ENCODE assay signal across 14 cellular contexts in the genomic region with DNA sequence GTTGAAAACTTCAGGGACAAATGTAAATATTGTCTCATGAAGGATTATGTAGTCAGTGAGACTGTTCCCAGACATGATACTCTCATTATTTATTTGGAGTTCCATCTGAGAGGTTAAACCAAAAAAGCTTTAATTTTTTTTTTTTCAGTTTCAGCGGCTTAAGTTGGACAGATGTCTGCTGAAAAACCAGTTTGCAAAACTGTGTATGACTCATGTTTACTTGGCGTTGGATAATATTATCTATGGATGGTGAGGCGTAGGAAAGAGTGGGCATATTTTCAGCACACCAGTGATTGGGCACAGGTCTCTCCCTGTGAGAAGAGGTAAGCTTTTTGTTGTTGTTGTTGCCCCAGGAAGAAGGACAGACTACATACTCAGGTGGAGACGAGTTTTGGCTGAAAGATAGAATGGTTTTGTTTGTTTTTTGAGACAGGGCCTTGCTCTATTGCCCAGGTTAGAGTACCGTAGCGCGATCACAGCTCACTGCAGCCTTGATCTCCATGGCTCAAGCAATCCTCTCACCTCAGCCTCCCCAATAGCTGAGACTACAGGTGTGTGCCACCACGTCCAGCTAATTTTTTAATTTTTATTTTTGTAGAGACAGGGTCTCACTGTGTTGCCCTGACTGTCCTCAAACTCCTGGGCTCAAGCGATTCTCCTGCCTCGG. TPM values are rescaled to one million over a fixed set of nuclear protein-coding genes. Genes with fewer than 3 reads are reported as not detected.
DNase-seq lines count a peak whose midpoint lies in the region; ATAC-seq and TF ChIP-seq lines count a peak whose summit lies in the region.
"Had no signal": no experiment of that assay in that cellular context is flagged by ENCODE, and none has a peak within 500 bp of the region (broad histone marks: within the 10 kb centered on the region; RNA-seq: fewer than 3 reads in every experiment).

No MANE protein-coding gene starts in this region.

- no peak overlapping the region for H3K56ac ChIP-seq in IMR-90 (ENCODE audit: extremely low read depth, insufficient read depth, low read length)

- H3K79me1 ChIP-seq in IMR-90 (ENCODE audit: low read depth in 1 of 2, low read length in 2 of 2) = peaks cover 0 to 4% of the 10 kb centered on the region in 2 experiments; a peak in 2 of 4 replicates

- no peak overlapping the region for H2BK20ac ChIP-seq in IMR-90 (ENCODE audit: low read depth, low read length)

- TF ChIP-seq POLR2A in IMR-90 (IDR thresholded peaks at IDR 0.05; ENCODE audit: low read depth, low read length) = no peak

- H2AK9ac ChIP-seq in IMR-90 (replicated peaks; ENCODE audit: low read depth, low read length, poor library complexity) = no peak overlapping the region

- in situ Hi-C loops in IMR-90 (cut with MboI; ENCODE audit: low sequenced_read_pairs) = no loop called here

- H3K4me3 ChIP-seq in IMR-90 (ENCODE audit: insufficient read depth, low read depth, low read length) (no peak overlapping the region), fibroblast of lung (replicated peaks in 1 of 4; ENCODE audit: control extremely low read depth in 1 of 4, insufficient read depth in 1 of 4, low read depth in 3 of 4, low read length in 4 of 4) (no peak overlapping the region), skin epidermis (no peak overlapping the region)
- H3K4me3 ChIP-seq: transverse colon had no signal

- H4K91ac ChIP-seq in IMR-90 (ENCODE audit: insufficient read depth, low read depth, low read length) = no peak overlapping the region

- H3K9ac ChIP-seq in IMR-90 (ENCODE audit: low read depth, low read length) = no peak overlapping the region
- no peak overlapping the region for H3K9ac ChIP-seq in fibroblast of lung (ENCODE audit: insufficient read depth, low read length)

- H3K9me1 ChIP-seq in IMR-90 (ENCODE audit: insufficient read depth, low read length) = peaks cover 4% of the 10 kb centered on the region; the same call in 1 of the 2 replicates

- H3K9me3 ChIP-seq in IMR-90 (ENCODE audit: control insufficient read depth, insufficient read depth, low read length) = no peaks in the 10 kb centered on the region
- no peaks in the 10 kb centered on the region for H3K9me3 ChIP-seq in fibroblast of lung (ENCODE audit: control insufficient read depth, insufficient read depth, low read depth, low read length)
- H3K9me3 ChIP-seq: transverse colon had no signal

- no peaks in the 10 kb centered on the region for H3K79me2 ChIP-seq in fibroblast of lung (ENCODE audit: control insufficient read depth, insufficient read depth, low read length)

- H3K4me1 ChIP-seq in IMR-90 (ENCODE audit: control insufficient read depth, insufficient read depth, low read length) (peaks cover 5% of the 10 kb centered on the region), fibroblast of lung (ENCODE audit: control insufficient read depth, extremely low read depth, insufficient read depth, low read length) (peaks cover 9% of the 10 kb centered on the region)

- H2AFZ ChIP-seq in IMR-90 (replicated peaks; ENCODE audit: low read length, poor library complexity) = no peak overlapping the region
- no peak overlapping the region for H2AFZ ChIP-seq in fibroblast of lung (ENCODE audit: low read length)

- BruUV-seq in IMR-90 (replicated peaks; lab: Mats Ljungman, UMichigan) = no TSS peak

- ATAC-seq in IMR-90 (ENCODE audit: low read depth) = peak; percentile 89
- ATAC-seq in SK-N-SH treated with all-trans-retinoic acid at 6 μM for 48 hours = peak; percentile 88
- no peak for ATAC-seq in HG03457 (IDR thresholded peaks at IDR 0.05; ENCODE audit: unreplicated experiment)
- ATAC-seq in GM18511 (IDR thresholded peaks at IDR 0.05; ENCODE audit: unreplicated experiment) = no peak

- no peak overlapping the region for H3K4me2 ChIP-seq in IMR-90 (ENCODE audit: low read depth, low read length)
- H3K4me2 ChIP-seq in fibroblast of lung (ENCODE audit: extremely low read depth, insufficient read depth, low read length) = no peak overlapping the region

- H3K36me3 ChIP-seq in IMR-90 (ENCODE audit: control insufficient read depth, insufficient read depth, low read length) (no peaks in the 10 kb centered on the region), fibroblast of lung (ENCODE audit: control insufficient read depth, insufficient read depth, low read length) (no peaks in the 10 kb centered on the region)
- H3K36me3 ChIP-seq: transverse colon had no signal

- H4K5ac ChIP-seq in IMR-90 (ENCODE audit: low read depth, low read length) = no peak overlapping the region

- no peak overlapping the region for H2BK15ac ChIP-seq in IMR-90 (ENCODE audit: low read depth, low read length)

- no peak for TF ChIP-seq CTCF in IMR-90 (conservative IDR thresholded peaks at IDR 0.05; ENCODE audit: low read depth, low read length)
- no peak for TF ChIP-seq CTCF in fibroblast of lung (conservative IDR thresholded peaks at IDR 0.05 in 1 of 2, IDR thresholded peaks at IDR 0.05 in 1 of 2; ENCODE audit: low read depth in 1 of 2, low read length in 2 of 2)

- 0 out of 2 replicates have a peak overlapping the region, but pooled peaks have one; percentile 18 for H2AK5ac ChIP-seq in IMR-90 (ENCODE audit: low read depth, low read length)

- WGBS in IMR-90 (ENCODE audit: extremely low coverage in 2 of 2, insufficient read length in 1 of 2), 2 experiments = 5% methylated on average over 3 of the region's 10 CpGs; no CpG with 5 or more reads in 1 of the 2 experiments

- H2BK5ac ChIP-seq in IMR-90 (ENCODE audit: low read depth, low read length, poor library complexity, severe bottlenecking) = no peak overlapping the region

- no peak overlapping the region for H3K23ac ChIP-seq in IMR-90 (ENCODE audit: low read depth, low read length)

- H4K20me1 ChIP-seq in IMR-90 (ENCODE audit: insufficient read depth, low read length) (peaks cover 2% of the 10 kb centered on the region; the same call in 1 of the 2 replicates), fibroblast of lung (ENCODE audit: control insufficient read depth, extremely low read depth, insufficient read depth, low read length) (no peaks in the 10 kb centered on the region)

- dilution Hi-C loops in IMR-90 (cut with HindIII; ENCODE audit: low sequenced_read_pairs, unreplicated experiment) = no loop called here

- peak overlapping the region; percentile 25; the same call in 1 of the 2 replicates for H3K18ac ChIP-seq in IMR-90 (ENCODE audit: low read depth, low read length)

- H2BK120ac ChIP-seq in IMR-90 (ENCODE audit: low read depth, low read length) = no peak overlapping the region

- H3K27ac ChIP-seq in IMR-90 (ENCODE audit: insufficient read depth, low read length) (no peak overlapping the region), fibroblast of lung (ENCODE audit: insufficient read depth, low read length) (no peak overlapping the region), skin epidermis (peak overlapping the region in 14 of 21 experiments; percentile 9 to 61 (median 46))
- H3K27ac ChIP-seq: transverse colon had no signal

- POLR2A ChIA-PET in IMR-90 (lab: Charles Lee; ENCODE audit: unreplicated experiment) = interaction anchor here (0.6 kb wide), 1 partner anchor 13 kb away, joined by 3 read pairs; no protein-coding TSS in a partner anchor

- no peaks in the 10 kb centered on the region for H3K27me3 ChIP-seq in IMR-90 (ENCODE audit: control insufficient read depth, insufficient read depth, low read length)
- H3K27me3 ChIP-seq in fibroblast of lung (ENCODE audit: control insufficient read depth, insufficient read depth, low read length) = no peaks in the 10 kb centered on the region
- H3K27me3 ChIP-seq: transverse colon had no signal

- no peak overlapping the region for H4K8ac ChIP-seq in IMR-90 (ENCODE audit: low read depth in 2 of 2, low read length in 2 of 2)

- peak overlapping the region; percentile 26; the same call in 1 of the 2 replicates for H3K4ac ChIP-seq in IMR-90 (ENCODE audit: low read depth, low read length)

- DNase-seq in IMR-90 (peak; percentile 78), fibroblast of lung (ENCODE audit: low read depth in 2 of 2) (peak; percentile 70 to 73), globus pallidus (ENCODE audit: low spot score) (no peak), SW480 (ENCODE audit: low spot score) (no peak)
- DNase-seq: activated CD4-positive, CD25-positive, alpha-beta regulatory T cell treated with anti-CD3 and anti-CD28 coated beads, Interleukin-2, amount 50 U/mL, for 72 hours; activated gamma-delta T cell; effector CD4-positive, alpha-beta T cell; NCI-H2107; stimulated activated CD4-positive, alpha-beta T cell treated with anti-CD3 and anti-CD28 coated beads, Interleukin-4, amount 100 ng/mL, for 1 hour; transverse colon had no signal

- intact Hi-C loops in IMR-90 (cut with micrococcal nuclease) = no loop called here

- CTCF ChIA-PET in IMR-90 (lab: Yijun Ruan, JAX) = interaction anchor here (0.5 to 0.8 kb wide), 2 partner anchors 23 to 1451 kb away, joined by 3 to 4 read pairs; no protein-coding TSS in a partner anchor

- no peak overlapping the region for H3K14ac ChIP-seq in IMR-90 (replicated peaks; ENCODE audit: low read depth, low read length)

- no peak for TF ChIP-seq RAD21 in IMR-90 (IDR thresholded peaks at IDR 0.05; ENCODE audit: low read length)

TF ChIP-seq in IMR-90, 13 proteins besides CTCF, POLR2A, EP300 and RAD21 (continues in another document):
- TF ChIP-seq SMC3 (IDR thresholded peaks at IDR 0.05; ENCODE audit: low read depth, low read length) = no peak
- no peak for TF ChIP-seq MAZ (IDR thresholded peaks at IDR 0.05; ENCODE audit: borderline replicate concordance, low read depth, low read length)
- TF ChIP-seq MXI1 (IDR thresholded peaks at IDR 0.05; ENCODE audit: borderline replicate concordance, low read depth, low read length) = no peak

TF ChIP-seq in SK-N-SH treated with all-trans-retinoic acid at 6 μM for 48 hours, 23 proteins besides CTCF, POLR2A, EP300 and RAD21 (continues in another document):
- TF ChIP-seq CSDC2 (CRISPR knock-in tag; IDR thresholded peaks at IDR 0.05) = no peak
- TF ChIP-seq, protein P1, sequence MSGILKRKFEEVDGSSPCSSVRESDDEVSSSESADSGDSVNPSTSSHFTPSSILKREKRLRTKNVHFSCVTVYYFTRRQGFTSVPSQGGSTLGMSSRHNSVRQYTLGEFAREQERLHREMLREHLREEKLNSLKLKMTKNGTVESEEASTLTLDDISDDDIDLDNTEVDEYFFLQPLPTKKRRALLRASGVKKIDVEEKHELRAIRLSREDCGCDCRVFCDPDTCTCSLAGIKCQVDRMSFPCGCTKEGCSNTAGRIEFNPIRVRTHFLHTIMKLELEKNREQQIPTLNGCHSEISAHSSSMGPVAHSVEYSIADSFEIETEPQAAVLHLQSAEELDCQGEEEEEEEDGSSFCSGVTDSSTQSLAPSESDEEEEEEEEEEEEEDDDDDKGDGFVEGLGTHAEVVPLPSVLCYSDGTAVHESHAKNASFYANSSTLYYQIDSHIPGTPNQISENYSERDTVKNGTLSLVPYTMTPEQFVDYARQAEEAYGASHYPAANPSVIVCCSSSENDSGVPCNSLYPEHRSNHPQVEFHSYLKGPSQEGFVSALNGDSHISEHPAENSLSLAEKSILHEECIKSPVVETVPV (CRISPR knock-in tag; IDR thresholded peaks at IDR 0.05) = no peak

RNA-seq across cellular contexts. Expression of gene ANXA2, which starts 16.4 kb away (rescaled TPM):
- 6,979 and 8,412 TPM in 2 replicates for total RNA-seq in IMR-90 (2012; rRNA removed)
- 6,722 and 7,454 TPM in 2 replicates for polyA plus RNA-seq in IMR-90 (2012; rRNA removed)
- polyA plus RNA-seq in IMR-90 (2012; cell fraction: cytosol; rRNA removed) = 2,230 and 5,114 TPM in 2 replicates
- 764 and 3,092 TPM in 2 replicates for polyA plus RNA-seq in IMR-90 (2012; cell fraction: nucleus; rRNA removed; ENCODE audit: low replicate concordance)
- total RNA-seq in fibroblast of lung = 1,250 and 2,754 TPM in 2 replicates
- 4,872 and 6,648 TPM in 2 replicates for polyA plus RNA-seq in fibroblast of lung
- 3,157 and 3,880 TPM in 2 replicates for polyA plus RNA-seq in fibroblast of lung (2012)
- polyA minus RNA-seq in fibroblast of lung (ENCODE audit: low replicate concordance) = 1,485 and 1,743 TPM in 2 replicates

Comparison
In these comparisons a context has a peak if more than half of its experiments do, and no peak if none do; other contexts are left out.
1. ATAC-seq: peak in IMR-90 (single experiment) and SK-N-SH treated with all-trans-retinoic acid at 6 μM for 48 hours (single experiment); none in HG03457 (single experiment) and GM18511 (single experiment).
2. DNase-seq: peak in IMR-90 (single experiment) and fibroblast of lung (2 of 2); none in globus pallidus (single experiment) and SW480 (single experiment).
3. H3K27ac ChIP-seq: peak in skin epidermis (14 of 21); none in IMR-90 (single experiment) and fibroblast of lung (single experiment).